11 cellular contexts compared by ENCODE assay signal in genomic region chr2:120576509-120577474, GRCh38.
A peak's percentile ranks its signal among the peaks of the same experiment; 100 is the strongest.
DNase-seq lines count a peak whose midpoint lies in the region; ATAC-seq and TF ChIP-seq lines count a peak whose summit lies in the region.
"Had no signal": no experiment of that assay in that cellular context is flagged by ENCODE, and none has a peak within 500 bp of the region (broad histone marks: within the 10 kb centered on the region; RNA-seq: fewer than 3 reads in every experiment).

No MANE protein-coding gene starts in this region.

- H3K4me1 Mint-ChIP-seq in activated T-helper 1 cell treated with anti-CD3 and anti-CD28 coated beads, Interleukin-12 subunit alpha, Interleukin-12 subunit beta, Interleukin-2, Interleukin-4 antibody, amounts not matched to agents 30 ng/mL and 10 ng/mL and 1 ng/mL, durations not matched to agents 14 hours and 24 hours and 36 hours (ENCODE audit: low read depth) = no peaks in the 10 kb centered on the region

- H3K27me3 Mint-ChIP-seq in activated T-helper 1 cell treated with anti-CD3 and anti-CD28 coated beads, Interleukin-12 subunit alpha, Interleukin-12 subunit beta, Interleukin-2, Interleukin-4 antibody, amounts not matched to agents 30 ng/mL and 10 ng/mL and 1 ng/mL, durations not matched to agents 14 hours and 24 hours and 36 hours (ENCODE audit: insufficient read depth) = peaks cover 21% of the 10 kb centered on the region

- H4K20me1 ChIP-seq in GM23248 (ENCODE audit: insufficient read depth) (no peaks in the 10 kb centered on the region), smooth muscle cell (ENCODE audit: low read depth) (no peaks in the 10 kb centered on the region)

- no peak overlapping the region for H3K27ac Mint-ChIP-seq in activated T-helper 1 cell treated with anti-CD3 and anti-CD28 coated beads, Interleukin-12 subunit alpha, Interleukin-12 subunit beta, Interleukin-2, Interleukin-4 antibody, amounts not matched to agents 30 ng/mL and 10 ng/mL and 1 ng/mL, durations not matched to agents 14 hours and 24 hours and 36 hours

- no peaks in the 10 kb centered on the region for H3K79me2 ChIP-seq in GM23248 (ENCODE audit: insufficient read depth)
- H3K79me2 ChIP-seq in smooth muscle cell (ENCODE audit: low read depth) = no peaks in the 10 kb centered on the region

- H3K4me2 ChIP-seq in GM23248 (ENCODE audit: unreplicated experiment) (peak overlapping the region; percentile 79), smooth muscle cell (peak overlapping the region; percentile 62)

- H3K36me3 ChIP-seq in GM23248 (ENCODE audit: low read depth) = no peaks in the 10 kb centered on the region
- no peaks in the 10 kb centered on the region for H3K36me3 ChIP-seq in brain microvascular endothelial cell (replicated peaks)
- no peaks in the 10 kb centered on the region for H3K36me3 ChIP-seq in right atrium auricular region
- no peaks in the 10 kb centered on the region for H3K36me3 ChIP-seq in smooth muscle cell (ENCODE audit: low read depth)
- H3K36me3 ChIP-seq: SJSA1, thyroid gland had no signal

- H3K27me3 ChIP-seq in GM23248 (replicated peaks; ENCODE audit: insufficient read depth) (0 out of 2 replicates have a peak, but pooled peaks cover 4% of the 10 kb centered on the region), brain microvascular endothelial cell (replicated peaks) (no peaks in the 10 kb centered on the region), right atrium auricular region (no peaks in the 10 kb centered on the region), smooth muscle cell (ENCODE audit: low read depth) (peaks cover 73% of the 10 kb centered on the region)
- H3K27me3 ChIP-seq: SJSA1, thyroid gland had no signal

- H3K4me3 ChIP-seq in GM23248 = peak overlapping the region; percentile 53
- H3K4me3 ChIP-seq in brain microvascular endothelial cell (ENCODE audit: low read depth, low read length) = peak overlapping the region; percentile 41
- H3K4me3 ChIP-seq in right atrium auricular region = peak overlapping the region; percentile 3 to 40
- H3K4me3 ChIP-seq in smooth muscle cell = no peak overlapping the region
- H3K4me3 ChIP-seq: SJSA1, thyroid gland had no signal

- peak; percentile 88 for DNase-seq in GM23248
- DNase-seq in brain microvascular endothelial cell = no peak
- DNase-seq in right atrium auricular region (ENCODE audit: low spot score) = no peak
- DNase-seq in smooth muscle cell (lab: John Stamatoyannopoulos, UW; ENCODE audit: unreplicated experiment) = no peak
- DNase-seq in NCI-H2171 treated with DMSO at 0.1 percent for 48 hours (lab: John Stamatoyannopoulos, UW) = no peak
- DNase-seq in activated T-helper 1 cell treated with anti-CD3 and anti-CD28 coated beads, Interleukin-12 subunit alpha, Interleukin-12 subunit beta, Interleukin-2, Interleukin-4 antibody, amounts not matched to agents 30 ng/mL and 10 ng/mL and 1 ng/mL, durations not matched to agents 14 hours and 24 hours and 36 hours (ENCODE audit: low spot score) = no peak
- DNase-seq in putamen (ENCODE audit: low spot score) = no peak
- DNase-seq: NCI-H1436 treated with DMSO at 0.1 percent for 48 hours had no signal

- no peaks in the 10 kb centered on the region for H3K9me2 ChIP-seq in GM23248 (ENCODE audit: insufficient read depth)

- intact Hi-C loops in activated T-helper 1 cell treated with anti-CD3 and anti-CD28 coated beads, Interleukin-12 subunit alpha, Interleukin-12 subunit beta, Interleukin-2, Interleukin-4 antibody, amounts not matched to agents 30 ng/mL and 10 ng/mL and 1 ng/mL, durations not matched to agents 14 hours and 24 hours and 36 hours (cut with micrococcal nuclease) = no loop called here

- TF ChIP-seq CTCF in brain microvascular endothelial cell (IDR thresholded peaks at IDR 0.05; ENCODE audit: low read depth, low read length, missing control alignments) (no peak), right atrium auricular region (IDR thresholded peaks at IDR 0.05) (no peak), smooth muscle cell (IDR thresholded peaks at IDR 0.05; ENCODE audit: borderline replicate concordance, insufficient read depth, poor library complexity, severe bottlenecking) (no peak)

- no peaks in the 10 kb centered on the region for H3F3A ChIP-seq in GM23248 (ENCODE audit: insufficient read depth)
- H3F3A ChIP-seq in smooth muscle cell (ENCODE audit: low read depth) = no peaks in the 10 kb centered on the region

- in situ Hi-C loops in GM23248 (cut with MboI) = no loop called here
- in situ Hi-C loops in brain microvascular endothelial cell (cut with HindIII; ENCODE audit: low pct_ligation_motif_present, low sequenced_read_pairs) = no loop called here

- H3K4me1 ChIP-seq in GM23248 (ENCODE audit: insufficient read depth) (peaks cover 3% of the 10 kb centered on the region; the same call in 1 of the 2 replicates), right atrium auricular region (peaks cover 0 to 12% of the 10 kb centered on the region in 2 donors), smooth muscle cell (ENCODE audit: low read depth) (peaks cover 4% of the 10 kb centered on the region)
- H3K4me1 ChIP-seq: SJSA1 had no signal

- H3K4me3 Mint-ChIP-seq in activated T-helper 1 cell treated with anti-CD3 and anti-CD28 coated beads, Interleukin-12 subunit alpha, Interleukin-12 subunit beta, Interleukin-2, Interleukin-4 antibody, amounts not matched to agents 30 ng/mL and 10 ng/mL and 1 ng/mL, durations not matched to agents 14 hours and 24 hours and 36 hours = no peak overlapping the region

- H2AFZ ChIP-seq in GM23248 (peak overlapping the region; percentile 78), smooth muscle cell (ENCODE audit: low read depth) (no peak overlapping the region)

- H3K9ac ChIP-seq in GM23248 (peak overlapping the region; percentile 59), smooth muscle cell (ENCODE audit: low read depth) (no peak overlapping the region)

- H3K9me3 Mint-ChIP-seq in activated T-helper 1 cell treated with anti-CD3 and anti-CD28 coated beads, Interleukin-12 subunit alpha, Interleukin-12 subunit beta, Interleukin-2, Interleukin-4 antibody, amounts not matched to agents 30 ng/mL and 10 ng/mL and 1 ng/mL, durations not matched to agents 14 hours and 24 hours and 36 hours = no peaks in the 10 kb centered on the region

- 13 to 17% methylated on average over 36 to 46 of the region's 51 CpGs for WGBS in GM23248 (ENCODE audit: low coverage in 1 of 2, low lambda C conversion rate in 2 of 2, missing lambda C conversion rate in 2 of 2), 2 experiments
- WGBS in smooth muscle cell (ENCODE audit: low lambda C conversion rate) = 66% methylated on average over 50 of the region's 51 CpGs

- no peaks in the 10 kb centered on the region for H3K36me3 Mint-ChIP-seq in activated T-helper 1 cell treated with anti-CD3 and anti-CD28 coated beads, Interleukin-12 subunit alpha, Interleukin-12 subunit beta, Interleukin-2, Interleukin-4 antibody, amounts not matched to agents 30 ng/mL and 10 ng/mL and 1 ng/mL, durations not matched to agents 14 hours and 24 hours and 36 hours (ENCODE audit: low read depth)

- no peak overlapping the region for H3K27ac ChIP-seq in GM23248
- H3K27ac ChIP-seq in brain microvascular endothelial cell = no peak overlapping the region
- peak overlapping the region in 1 of 2 donors; percentile 26 for H3K27ac ChIP-seq in right atrium auricular region
- no peak overlapping the region for H3K27ac ChIP-seq in smooth muscle cell (ENCODE audit: low read depth)
- H3K27ac ChIP-seq: SJSA1, thyroid gland had no signal

- ATAC-seq in GM19467 (IDR thresholded peaks at IDR 0.05; ENCODE audit: unreplicated experiment) = no peak

- no peaks in the 10 kb centered on the region for H3K9me3 ChIP-seq in GM23248 (ENCODE audit: low read depth)
- H3K9me3 ChIP-seq in right atrium auricular region = no peaks in the 10 kb centered on the region
- no peaks in the 10 kb centered on the region for H3K9me3 ChIP-seq in smooth muscle cell (replicated peaks; ENCODE audit: low read depth)
- H3K9me3 ChIP-seq: SJSA1, thyroid gland had no signal
